2 cellular contexts compared by ENCODE assay signal in genomic region chr16:88672776-88673175, GRCh38.
TF ChIP-seq lines count a peak whose summit lies in the region.

No MANE protein-coding gene starts in this region.

TF ChIP-seq in A549, 52 proteins besides CTCF, POLR2A, EP300 and RAD21:
- TF ChIP-seq E2F6 (IDR thresholded peaks at IDR 0.05; ENCODE audit: borderline replicate concordance, low read depth) (no peak), HOXA7 (CRISPR knock-in tag; IDR thresholded peaks at IDR 0.05) (no peak), RCOR1 (IDR thresholded peaks at IDR 0.05; ENCODE audit: low read depth, low read length) (no peak), CHD2 (IDR thresholded peaks at IDR 0.05; ENCODE audit: low read length, partially characterized antibody) (no peak)
TF ChIP-seq in A549: peak in this region for 0.

TF ChIP-seq in HCT116, 20 proteins besides CTCF, POLR2A, EP300 and RAD21:
- TF ChIP-seq TCF7L2 (IDR thresholded peaks at IDR 0.05; ENCODE audit: borderline replicate concordance, extremely low read depth, insufficient read depth, insufficient read length) (no peak), CEBPB (IDR thresholded peaks at IDR 0.05; ENCODE audit: low read depth) (no peak), ZBTB33 (IDR thresholded peaks at IDR 0.05; ENCODE audit: extremely low read depth, insufficient replicate concordance, low read length) (no peak), JUND (IDR thresholded peaks at IDR 0.05) (no peak), EZH2phosphoT487 (IDR thresholded peaks at IDR 0.05; ENCODE audit: borderline replicate concordance) (no peak), SRF (IDR thresholded peaks at IDR 0.05; ENCODE audit: low read depth) (no peak), SP1 (IDR thresholded peaks at IDR 0.05; ENCODE audit: low read depth) (no peak), CBX3 (IDR thresholded peaks at IDR 0.05; ENCODE audit: low read depth) (no peak), POLR2AphosphoS5 (IDR thresholded peaks at IDR 0.05; ENCODE audit: low read depth, low read length) (no peak), EZH2 (IDR thresholded peaks at IDR 0.05) (no peak), YY1 (IDR thresholded peaks at IDR 0.05; ENCODE audit: extremely low read depth, insufficient replicate concordance, low read depth, low read length) (no peak)
- TF ChIP-seq, protein P1, sequence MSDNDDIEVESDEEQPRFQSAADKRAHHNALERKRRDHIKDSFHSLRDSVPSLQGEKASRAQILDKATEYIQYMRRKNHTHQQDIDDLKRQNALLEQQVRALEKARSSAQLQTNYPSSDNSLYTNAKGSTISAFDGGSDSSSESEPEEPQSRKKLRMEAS (IDR thresholded peaks at IDR 0.05) = no peak
